In the genomic region with DNA sequence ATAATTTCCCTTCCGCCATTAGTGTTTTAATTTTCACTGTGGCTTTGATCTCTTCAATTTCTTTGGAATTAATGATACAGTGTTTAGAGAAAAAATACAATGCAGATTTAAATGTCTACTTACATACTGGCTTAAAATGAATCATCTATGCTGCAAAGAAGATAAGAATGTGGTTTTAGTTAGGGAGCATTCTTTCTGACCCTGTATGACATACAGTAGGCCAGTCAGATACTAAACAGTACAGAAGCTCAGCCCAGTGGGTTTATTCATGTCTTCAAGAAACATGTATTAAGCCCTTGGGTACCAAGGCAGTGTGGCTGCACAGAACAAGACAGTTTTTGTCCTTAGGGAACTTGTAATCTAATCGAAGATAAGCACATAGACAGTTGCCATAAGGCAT, we compare ENCODE assay signal across 21 cellular contexts.
DNase-seq lines count a peak whose midpoint lies in the region; ATAC-seq and TF ChIP-seq lines count a peak whose summit lies in the region.
"Had no signal": no experiment of that assay in that cellular context is flagged by ENCODE, and none has a peak within 500 bp of the region (broad histone marks: within the 10 kb centered on the region; RNA-seq: fewer than 3 reads in every experiment).

No MANE protein-coding gene starts in this region.

- H3K36me3 ChIP-seq in adipocyte (ENCODE audit: control insufficient read depth, insufficient read depth, low read length, severe bottlenecking) (no peaks in the 10 kb centered on the region), right atrium auricular region (no peaks in the 10 kb centered on the region)
- H3K36me3 ChIP-seq: breast epithelium had no signal

- H3K4me1 ChIP-seq in adipocyte (ENCODE audit: control insufficient read depth, insufficient read depth, low read length) (peaks cover 3% of the 10 kb centered on the region), right atrium auricular region (no peaks in the 10 kb centered on the region)
- H3K4me1 ChIP-seq: breast epithelium, spleen had no signal

- H3K27me3 ChIP-seq in adipocyte (replicated peaks; ENCODE audit: control insufficient read depth, insufficient read depth, low read length) (no peaks in the 10 kb centered on the region), right atrium auricular region (no peaks in the 10 kb centered on the region)
- H3K27me3 ChIP-seq: breast epithelium, spleen had no signal

- H3K9me3 ChIP-seq in adipocyte (ENCODE audit: control insufficient read depth, low read length) = no peaks in the 10 kb centered on the region
- no peaks in the 10 kb centered on the region for H3K9me3 ChIP-seq in right atrium auricular region
- H3K9me3 ChIP-seq: breast epithelium, spleen had no signal

- no peak overlapping the region for H3K27ac ChIP-seq in right atrium auricular region
- H3K27ac ChIP-seq: breast epithelium, spleen had no signal

- peak; percentile 38 for DNase-seq in AG08395 (ENCODE audit: low spot score)
- DNase-seq in M059J (ENCODE audit: low read depth) = peak; percentile 66
- peak; percentile 8 for DNase-seq in adipocyte (ENCODE audit: low read depth)
- peak; percentile 45 to 72 for DNase-seq in foreskin fibroblast
- no peak for DNase-seq in UCSD-AML1 (lab: John Stamatoyannopoulos, UW; ENCODE audit: unreplicated experiment)
- no peak for DNase-seq in SK-N-DZ (ENCODE audit: low spot score)
- DNase-seq in right atrium auricular region (ENCODE audit: low spot score) = no peak
- DNase-seq: activated CD4-positive, alpha-beta T cell treated with anti-CD3 and anti-CD28 coated beads for 36 hours; activated naive CD8-positive, alpha-beta T cell treated with anti-CD3 and anti-CD28 coated beads, Interleukin-2, amount 10 ng/mL, durations not matched to agents 7 days and 5 days; CD4-positive, alpha-beta T cell; dermis blood vessel endothelial cell; DMS79; erythroblast; head of caudate nucleus; immature natural killer cell; NCI-H1436; NCI-H2171 treated with DMSO at 0.1 percent for 48 hours; NCI-H748 treated with DMSO at 0.1 percent for 48 hours; spleen had no signal

- H3K9ac ChIP-seq in adipocyte (ENCODE audit: low read length) = no peak overlapping the region

- ATAC-seq in GM19397 (IDR thresholded peaks at IDR 0.05; ENCODE audit: unreplicated experiment) = no peak
- ATAC-seq: activated CD4-positive, alpha-beta T cell treated with anti-CD3 and anti-CD28 coated beads for 36 hours had no signal

- TF ChIP-seq CTCF in foreskin fibroblast (IDR thresholded peaks at IDR 0.05; ENCODE audit: low read depth, low read length) = no peak
- no peak for TF ChIP-seq CTCF in right atrium auricular region (IDR thresholded peaks at IDR 0.05)

- no peak overlapping the region for H3K4me3 ChIP-seq in adipocyte (ENCODE audit: low read length)
- H3K4me3 ChIP-seq in foreskin fibroblast (ENCODE audit: low read depth in 1 of 2, low read length in 2 of 2) = no peak overlapping the region
- H3K4me3 ChIP-seq in right atrium auricular region = no peak overlapping the region
- H3K4me3 ChIP-seq: breast epithelium, spleen had no signal

Comparison
In these comparisons a context has a peak if more than half of its experiments do, and no peak if none do; other contexts are left out.
1. DNase-seq: peak in AG08395 (single experiment), M059J (single experiment), adipocyte (single experiment) and foreskin fibroblast (2 of 2); none in UCSD-AML1 (single experiment), SK-N-DZ (single experiment) and right atrium auricular region (single experiment).